ENCODE assay signal across 14 cellular contexts in the genomic region with DNA sequence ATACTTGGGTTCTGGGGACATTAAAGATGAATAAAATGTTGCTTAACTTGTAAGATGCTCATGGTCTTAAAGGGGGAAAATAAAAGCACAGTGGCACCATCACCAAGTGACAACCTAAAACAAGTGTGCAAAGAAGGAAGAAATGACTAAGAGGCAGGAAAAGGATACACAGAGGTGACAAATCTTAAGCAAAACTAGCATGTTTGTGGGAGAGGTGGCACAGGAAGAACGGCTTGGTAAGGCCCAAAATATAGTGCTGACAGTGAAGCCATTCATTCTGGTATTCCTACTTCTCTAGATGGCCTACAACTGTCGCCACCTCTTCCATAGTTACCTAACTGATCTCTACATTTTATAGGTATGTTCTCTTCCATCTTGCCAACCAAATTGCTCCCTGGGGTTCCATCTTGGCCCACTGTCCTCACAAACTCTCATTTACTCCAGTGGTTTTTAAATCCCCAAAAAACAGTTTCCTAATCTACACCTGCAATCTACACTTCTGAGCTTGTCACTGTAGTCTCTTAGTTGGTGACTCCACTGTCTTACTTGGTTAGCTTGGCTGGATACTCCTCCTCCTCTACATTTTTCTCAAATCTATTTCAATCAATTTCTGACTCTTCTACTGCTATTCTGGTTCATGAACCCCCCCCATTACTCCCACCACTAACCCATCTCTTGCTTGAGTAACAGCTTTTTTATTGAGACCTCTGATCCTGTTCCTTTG. TPM values are rescaled to one million over a fixed set of nuclear protein-coding genes. Genes with fewer than 3 reads are reported as not detected.
DNase-seq lines count a peak whose midpoint lies in the region; ATAC-seq, FAIRE-seq and TF ChIP-seq lines count a peak whose summit lies in the region.
"Had no signal": no experiment of that assay in that cellular context is flagged by ENCODE, and none has a peak within 500 bp of the region (broad histone marks: within the 10 kb centered on the region; RNA-seq: fewer than 3 reads in every experiment).

No MANE protein-coding gene starts in this region.

- intact Hi-C loops in natural killer cell (cut with micrococcal nuclease): loop anchor here (1.0 to 2.0 kb wide), 3 partner anchors 31 to 73 kb away; a partner anchor contains a TSS

- ATAC-seq in GM21619 (IDR thresholded peaks at IDR 0.05; ENCODE audit: unreplicated experiment) (peak; percentile 54), natural killer cell (peak; percentile 86 to 91 (median 88)), GM19351 (IDR thresholded peaks at IDR 0.05; ENCODE audit: unreplicated experiment) (no peak), left lobe of liver (no peak)
- ATAC-seq: A549, heart right ventricle had no signal

- H3K4me3 Mint-ChIP-seq in activated CD4-positive, alpha-beta memory T cell treated with anti-CD3 and anti-CD28 coated beads, Interleukin-2, amount 10 ng/mL, durations not matched to agents 7 days and 5 days: peak overlapping the region; percentile 34
- peak overlapping the region; percentile 72 for H3K4me3 Mint-ChIP-seq in natural killer cell

- no peak for TF ChIP-seq CTCF in natural killer cell (IDR thresholded peaks at IDR 0.05)

- peak; percentile 16 for DNase-seq in activated CD4-positive, alpha-beta T cell treated with anti-CD3 and anti-CD28 coated beads for 48 hours
- no peak for DNase-seq in activated CD4-positive, alpha-beta T cell treated with anti-CD3 and anti-CD28 coated beads for 1 hour
- peak; percentile 48 for DNase-seq in activated CD4-positive, alpha-beta memory T cell treated with anti-CD3 and anti-CD28 coated beads, Interleukin-2, amount 10 ng/mL, durations not matched to agents 7 days and 5 days
- DNase-seq in natural killer cell (peak; percentile 24), left lobe of liver (ENCODE audit: low spot score) (no peak), frontal cortex (ENCODE audit: low spot score in 2 of 2) (no peak)
- DNase-seq: heart right ventricle, left ventricle myocardium inferior, MM.1S, nucleus accumbens, uterus had no signal

- no peaks in the 10 kb centered on the region for H3K27me3 Mint-ChIP-seq in activated CD4-positive, alpha-beta memory T cell treated with anti-CD3 and anti-CD28 coated beads, Interleukin-2, amount 10 ng/mL, durations not matched to agents 7 days and 5 days
- H3K27me3 Mint-ChIP-seq in natural killer cell (ENCODE audit: low read depth in 2 of 2): no peaks in the 10 kb centered on the region

- H3K27ac Mint-ChIP-seq in activated CD4-positive, alpha-beta memory T cell treated with anti-CD3 and anti-CD28 coated beads, Interleukin-2, amount 10 ng/mL, durations not matched to agents 7 days and 5 days: peak overlapping the region; percentile 84
- peak overlapping the region; percentile 74 to 86 for H3K27ac Mint-ChIP-seq in natural killer cell

- H3K36me3 Mint-ChIP-seq in activated CD4-positive, alpha-beta memory T cell treated with anti-CD3 and anti-CD28 coated beads, Interleukin-2, amount 10 ng/mL, durations not matched to agents 7 days and 5 days (ENCODE audit: low read depth): peaks cover 85% of the 10 kb centered on the region
- H3K36me3 Mint-ChIP-seq in natural killer cell: peaks cover 12% of the 10 kb centered on the region

- POLR2A ChIA-PET in activated CD4-positive, alpha-beta memory T cell treated with anti-CD3 and anti-CD28 coated beads, Interleukin-2, amount 10 ng/mL, durations not matched to agents 7 days and 5 days (lab: Charles Lee): interaction anchor here (0.9 to 2.2 kb wide), 5 partner anchors 23 to 73 kb away, joined by 3 to 11 read pairs (median 3); a partner anchor contains a TSS

- H3K4me1 Mint-ChIP-seq in activated CD4-positive, alpha-beta memory T cell treated with anti-CD3 and anti-CD28 coated beads, Interleukin-2, amount 10 ng/mL, durations not matched to agents 7 days and 5 days: peaks cover 65% of the 10 kb centered on the region
- H3K4me1 Mint-ChIP-seq in natural killer cell: peaks cover 56 to 57% of the 10 kb centered on the region in 2 donors

- CTCF ChIA-PET in activated CD4-positive, alpha-beta memory T cell treated with anti-CD3 and anti-CD28 coated beads, Interleukin-2, amount 10 ng/mL, durations not matched to agents 7 days and 5 days (lab: Charles Lee): interaction anchor here (0.6 to 1.5 kb wide), 5 partner anchors 8 to 78 kb away, joined by 3 to 5 read pairs (median 3); a partner anchor contains a TSS

- H3K9me3 Mint-ChIP-seq in activated CD4-positive, alpha-beta memory T cell treated with anti-CD3 and anti-CD28 coated beads, Interleukin-2, amount 10 ng/mL, durations not matched to agents 7 days and 5 days: no peaks in the 10 kb centered on the region
- no peaks in the 10 kb centered on the region for H3K9me3 Mint-ChIP-seq in natural killer cell

- no peak for FAIRE-seq in frontal cortex (lab: Jason Lieb, UNC)
- FAIRE-seq: A549 had no signal

RNA-seq across cellular contexts. Expression of a gene that starts 33.5 kb away (rescaled TPM):
- total RNA-seq in activated CD4-positive, alpha-beta memory T cell treated with anti-CD3 and anti-CD28 coated beads, Interleukin-2, amount 10 ng/mL, durations not matched to agents 7 days and 5 days: 10 to 100 TPM; 14.1 to 14.3 TPM
- 10 to 100 TPM; 32.1 to 45.4 (median 35.5) TPM for total RNA-seq in natural killer cell
- 42.0 TPM for total RNA-seq in left lobe of liver
- total RNA-seq in frontal cortex: 56.7 TPM

Comparison
In these comparisons a context has a peak if more than half of its experiments do, and no peak if none do; other contexts are left out.
1. DNase-seq: peak in activated CD4-positive, alpha-beta T cell treated with anti-CD3 and anti-CD28 coated beads for 48 hours (single experiment), activated CD4-positive, alpha-beta memory T cell treated with anti-CD3 and anti-CD28 coated beads, Interleukin-2, amount 10 ng/mL, durations not matched to agents 7 days and 5 days (single experiment) and natural killer cell (single experiment); none in activated CD4-positive, alpha-beta T cell treated with anti-CD3 and anti-CD28 coated beads for 1 hour (single experiment), left lobe of liver (single experiment) and frontal cortex (0 of 2).
2. ATAC-seq: peak in GM21619 (single experiment) and natural killer cell (3 of 3); none in GM19351 (single experiment) and left lobe of liver (single experiment).